18 cellular contexts compared by ENCODE assay signal in genomic region chr2:212938144-212938793, GRCh38.
"Had no signal": no experiment of that assay in that cellular context is flagged by ENCODE, and none has a peak within 500 bp of the region (broad histone marks: within the 10 kb centered on the region; RNA-seq: fewer than 3 reads in every experiment).

No MANE protein-coding gene starts in this region.

- H3K4me3 ChIP-seq: esophagus muscularis mucosa, gastrocnemius medialis, heart right ventricle, spleen had no signal

- H3K4me1 ChIP-seq: spleen had no signal

- H3K36me3 ChIP-seq: esophagus muscularis mucosa, gastrocnemius medialis, heart right ventricle, spleen had no signal

- H3K27ac ChIP-seq: esophagus muscularis mucosa, gastrocnemius medialis, heart right ventricle, spleen had no signal

- H3K9me3 ChIP-seq: esophagus muscularis mucosa, gastrocnemius medialis, heart right ventricle had no signal

- FAIRE-seq: endometrium, islet of Langerhans had no signal

- H3K9me3 Mint-ChIP-seq: nephron progenitor cell had no signal

- ATAC-seq: gastrocnemius medialis; heart right ventricle; naive thymus-derived CD4-positive, alpha-beta T cell; sciatic nerve had no signal

- H3K27me3 ChIP-seq: esophagus muscularis mucosa, gastrocnemius medialis, heart right ventricle, spleen had no signal

- H3K27ac Mint-ChIP-seq: naive thymus-derived CD4-positive, alpha-beta T cell; nephron progenitor cell had no signal

- H3K4me1 Mint-ChIP-seq: naive thymus-derived CD4-positive, alpha-beta T cell had no signal

- H3K36me3 Mint-ChIP-seq: naive thymus-derived CD4-positive, alpha-beta T cell had no signal

- DNase-seq: effector memory CD4-positive, alpha-beta T cell; gastrocnemius medialis; heart right ventricle; hypothalamus; kidney glomerular epithelial cell; mesendoderm; naive thymus-derived CD4-positive, alpha-beta T cell; nephron progenitor cell; spleen; stimulated activated CD4-positive, alpha-beta T cell treated with anti-CD3 and anti-CD28 coated beads, Interleukin-15, amount 100 ng/mL, for 24 hours; stimulated activated CD4-positive, alpha-beta T cell treated with anti-CD3 and anti-CD28 coated beads, Interleukin-1b, Interleukin-23, amount 100 ng/mL, for 48 hours; stimulated activated CD4-positive, alpha-beta T cell treated with anti-CD3 and anti-CD28 coated beads, Interleukin-4, amount 100 ng/mL, for 24 hours; stimulated activated naive CD4-positive, alpha-beta T cell treated with Interleukin-2 at 50 U/mL for 16 hours; trophoblast cell had no signal

- H3K4me3 Mint-ChIP-seq: naive thymus-derived CD4-positive, alpha-beta T cell; nephron progenitor cell had no signal
